Comparison of ENCODE assay signal across 8 cellular contexts in genomic region chr5:151319334-151319733, GRCh38. TPM values are rescaled to one million over a fixed set of nuclear protein-coding genes. Genes with fewer than 3 reads are reported as not detected.
DNase-seq lines count a peak whose midpoint lies in the region; ATAC-seq, FAIRE-seq and TF ChIP-seq lines count a peak whose summit lies in the region.

No MANE protein-coding gene starts in this region.

- DNase-seq in D721Med (ENCODE audit: insufficient read length, low spot score) (no peak), left colon (peak in 1 of 2 donors; percentile 11), prostate gland (ENCODE audit: low spot score) (no peak), SKM-1 (lab: John Stamatoyannopoulos, UW; ENCODE audit: unreplicated experiment) (no peak)

- no peaks in the 10 kb centered on the region for H3K9me3 ChIP-seq in prostate gland

- intact Hi-C loops in left colon (cut with DNase I, micrococcal nuclease) (no loop called here), prostate gland (cut with DNase I) (no loop called here)

- no peaks in the 10 kb centered on the region for H3K4me1 ChIP-seq in prostate gland (replicated peaks)

- H3K36me3 ChIP-seq in prostate gland, result no peaks in the 10 kb centered on the region

- ATAC-seq in GM19372 (IDR thresholded peaks at IDR 0.05; ENCODE audit: low read depth, unreplicated experiment), result peak; percentile 51
- ATAC-seq in HG03521 (IDR thresholded peaks at IDR 0.05; ENCODE audit: unreplicated experiment), result peak; percentile 72
- peak; percentile 13 for ATAC-seq in left colon
- ATAC-seq in GM18870 (IDR thresholded peaks at IDR 0.05; ENCODE audit: unreplicated experiment), result no peak

- WGBS in prostate gland, result 47% methylated on average over 1 of the region's 1 CpG

- no peak for FAIRE-seq in D721Med (lab: Jason Lieb, UNC)

- H3K4me3 ChIP-seq in WI38 (ENCODE audit: low read depth, low read length), result no peak overlapping the region
- H3K4me3 ChIP-seq in prostate gland, result no peak overlapping the region

- no peak overlapping the region for H3K27ac ChIP-seq in prostate gland

- no peak for TF ChIP-seq POLR2A in prostate gland (IDR thresholded peaks at IDR 0.05)

- TF ChIP-seq CTCF in D721Med (IDR thresholded peaks at IDR 0.05; ENCODE audit: insufficient read depth, missing control alignments), result peak; percentile 11
- TF ChIP-seq CTCF in WI38 (IDR thresholded peaks at IDR 0.05; ENCODE audit: low read depth, low read length), result peak; percentile 13; the same call in 1 of the 2 replicates
- TF ChIP-seq CTCF in prostate gland (IDR thresholded peaks at IDR 0.05), result no peak

- H3K27me3 ChIP-seq in prostate gland (replicated peaks; ENCODE audit: insufficient read depth), result no peaks in the 10 kb centered on the region

RNA-seq across cellular contexts. Expression of gene SLC36A3, which starts 15.8 kb away (rescaled TPM):
- not detected for total RNA-seq in left colon
- under 1 TPM in 1 of 2 donors, not detected in 1; 0.28 TPM for total RNA-seq in prostate gland

RNA-seq across cellular contexts. Expression of gene SLC36A2, which starts 28.0 kb away (rescaled TPM):
- not detected for total RNA-seq in left colon
- total RNA-seq in prostate gland, result under 1 TPM in 1 of 2 donors, not detected in 1; 0.74 TPM

Comparison
In these comparisons a context has a peak if more than half of its experiments do, and no peak if none do; other contexts are left out.
1. CTCF ChIP-seq: peak in D721Med (single experiment) and WI38 (single experiment); none in prostate gland (0 of 4).